In genomic region chr1:246567258-246568235, GRCh38 we compare ENCODE assay signal across 8 cellular contexts. TPM values are rescaled to one million over a fixed set of nuclear protein-coding genes. Genes with fewer than 3 reads are reported as not detected.
A peak's percentile ranks its signal among the peaks of the same experiment; 100 is the strongest.
DNase-seq lines count a peak whose midpoint lies in the region; ATAC-seq and TF ChIP-seq lines count a peak whose summit lies in the region.

No MANE protein-coding gene starts in this region.

- POLR2A ChIA-PET in MCF 10A (lab: Yijun Ruan, JAX), result interaction anchor here (0.5 to 4.0 kb wide), 34 partner anchors 7 to 1732 kb away, joined by 3 to 50 read pairs (median 4); partner anchors contain the start of genes AHCTF1, COX20, SCCPDH and SMYD3

- CTCF ChIA-PET in MCF 10A (lab: Yijun Ruan, JAX), result interaction anchor here (0.6 to 1.7 kb wide), 17 partner anchors 8 to 828 kb away, joined by 3 to 10 read pairs (median 3); no protein-coding TSS in a partner anchor

- DNase-seq in SKM-1 treated with dmso at 0.1 percent for 144 hours (lab: John Stamatoyannopoulos, UW; ENCODE audit: unreplicated experiment) (peak; percentile 34), SKM-1 (lab: John Stamatoyannopoulos, UW; ENCODE audit: unreplicated experiment) (no peak), NCI-H82 treated with DMSO at 0.1 percent for 48 hours (lab: John Stamatoyannopoulos, UW; ENCODE audit: unreplicated experiment) (peak; percentile 31), MCF 10A (ENCODE audit: unreplicated experiment) (peak; percentile 67), lower lobe of right lung (no peak), upper lobe of right lung (no peak), HK-2 (ENCODE audit: unreplicated experiment) (no peak)

- peaks cover 34% of the 10 kb centered on the region for H3K4me1 Mint-ChIP-seq in MCF 10A (ENCODE audit: insufficient read depth, unreplicated experiment)

- intact Hi-C loops in MCF 10A (cut with micrococcal nuclease) (loop anchor here (1.0 to 5.0 kb wide), 3 partner anchors 121 to 200 kb away; no protein-coding TSS in a partner anchor), lower lobe of right lung (cut with DNase I) (no loop called here), upper lobe of right lung (cut with DNase I) (no loop called here)

- H3K4me3 ChIP-seq in lower lobe of right lung (peak overlapping the region; percentile 100), upper lobe of right lung (peak overlapping the region; percentile 70)

- H3K4me3 Mint-ChIP-seq in MCF 10A (ENCODE audit: unreplicated experiment), result peak overlapping the region; percentile 93

- ATAC-seq in lower lobe of right lung (peak in 1 of 2 donors; percentile 7), upper lobe of right lung (no peak), GM19023 (IDR thresholded peaks at IDR 0.05; ENCODE audit: unreplicated experiment) (no peak)

- no peaks in the 10 kb centered on the region for H3K27me3 Mint-ChIP-seq in MCF 10A (ENCODE audit: insufficient read depth, unreplicated experiment)

- peaks cover 16% of the 10 kb centered on the region for H3K36me3 ChIP-seq in lower lobe of right lung
- H3K36me3 ChIP-seq in upper lobe of right lung, result peaks cover 16% of the 10 kb centered on the region

- H3K27ac ChIP-seq in lower lobe of right lung (peak overlapping the region; percentile 96), upper lobe of right lung (peak overlapping the region; percentile 91)

- no peaks in the 10 kb centered on the region for H3K27me3 ChIP-seq in lower lobe of right lung (ENCODE audit: low read depth)
- H3K27me3 ChIP-seq in upper lobe of right lung, result no peaks in the 10 kb centered on the region

- no peaks in the 10 kb centered on the region for H3K9me3 ChIP-seq in lower lobe of right lung
- H3K9me3 ChIP-seq in upper lobe of right lung, result no peaks in the 10 kb centered on the region

- no peaks in the 10 kb centered on the region for H3K9me3 Mint-ChIP-seq in MCF 10A (ENCODE audit: unreplicated experiment)

- TF ChIP-seq CTCF in MCF 10A (IDR thresholded peaks at IDR 0.05; ENCODE audit: unreplicated experiment) (no peak), lower lobe of right lung (IDR thresholded peaks at IDR 0.05) (no peak), upper lobe of right lung (IDR thresholded peaks at IDR 0.05) (no peak)

- H3K4me1 ChIP-seq in lower lobe of right lung, result peaks cover 71% of the 10 kb centered on the region
- H3K4me1 ChIP-seq in upper lobe of right lung, result peaks cover 55% of the 10 kb centered on the region

- TSS peak; percentile 50 for BruUV-seq in MCF 10A (replicated peaks; lab: Mats Ljungman, UMichigan)

- peaks cover 45% of the 10 kb centered on the region for H3K36me3 Mint-ChIP-seq in MCF 10A (ENCODE audit: insufficient read depth, unreplicated experiment)

- peak overlapping the region; percentile 97 for H3K27ac Mint-ChIP-seq in MCF 10A (ENCODE audit: low read depth, unreplicated experiment)

RNA-seq across cellular contexts. Expression of gene CNST, which starts 1.3 kb away (rescaled TPM):
- total RNA-seq in MCF 10A (2022) (44.8 and 48.3 TPM in 2 replicates), lower lobe of right lung (31.4 TPM), upper lobe of right lung (29.8 TPM)

RNA-seq across cellular contexts. Expression of gene TFB2M, which starts 1.5 kb away (rescaled TPM):
- total RNA-seq in MCF 10A (2022), result 38.3 and 52.0 TPM in 2 replicates
- 10.2 TPM for total RNA-seq in lower lobe of right lung
- total RNA-seq in upper lobe of right lung, result 9.4 TPM

Comparison
In these comparisons a context has a peak if more than half of its experiments do, and no peak if none do; other contexts are left out.
1. DNase-seq: peak in SKM-1 treated with dmso at 0.1 percent for 144 hours (single experiment), NCI-H82 treated with DMSO at 0.1 percent for 48 hours (single experiment) and MCF 10A (single experiment); none in SKM-1 (single experiment), lower lobe of right lung (single experiment), upper lobe of right lung (single experiment) and HK-2 (single experiment).